In genomic region chr12:101209319-101210302, GRCh38 we compare ENCODE assay signal across 14 cellular contexts. TPM values are rescaled to one million over a fixed set of nuclear protein-coding genes. Genes with fewer than 3 reads are reported as not detected.
DNase-seq lines count a peak whose midpoint lies in the region; ATAC-seq and TF ChIP-seq lines count a peak whose summit lies in the region.
"Had no signal": no experiment of that assay in that cellular context is flagged by ENCODE, and none has a peak within 500 bp of the region (broad histone marks: within the 10 kb centered on the region; RNA-seq: fewer than 3 reads in every experiment).

Gene SLC5A8, minus strand, starts transcription at chr12:101210238. Its CDS starts 390 bp downstream, at chr12:101209848.

- no peaks in the 10 kb centered on the region for H3K36me3 Mint-ChIP-seq in MCF 10A (ENCODE audit: insufficient read depth, unreplicated experiment)
- no peaks in the 10 kb centered on the region for H3K36me3 Mint-ChIP-seq in osteocyte (ENCODE audit: unreplicated experiment)
- H3K36me3 Mint-ChIP-seq: immature natural killer cell had no signal

- CTCF ChIA-PET in MCF 10A (lab: Yijun Ruan, JAX), result interaction anchor here (0.6 kb wide), 1 partner anchor 207 kb away, joined by 3 read pairs; no protein-coding TSS in a partner anchor

- H3K4me1 ChIP-seq in breast epithelium (no peaks in the 10 kb centered on the region), lower lobe of right lung (no peaks in the 10 kb centered on the region), urinary bladder (ENCODE audit: insufficient read depth) (no peaks in the 10 kb centered on the region)
- H3K4me1 ChIP-seq: right lobe of liver had no signal

- H3K27me3 ChIP-seq in breast epithelium, result peaks cover 0 to 23% of the 10 kb centered on the region in 2 donors
- peaks cover 5% of the 10 kb centered on the region for H3K27me3 ChIP-seq in brain microvascular endothelial cell (replicated peaks)
- peaks cover 24% of the 10 kb centered on the region for H3K27me3 ChIP-seq in lower lobe of right lung (ENCODE audit: low read depth)

- BruUV-seq in MCF 10A (replicated peaks; lab: Mats Ljungman, UMichigan), result no TSS peak

- H3K4me1 Mint-ChIP-seq in MCF 10A (ENCODE audit: insufficient read depth, unreplicated experiment), result no peaks in the 10 kb centered on the region
- H3K4me1 Mint-ChIP-seq in osteocyte (ENCODE audit: unreplicated experiment), result no peaks in the 10 kb centered on the region
- H3K4me1 Mint-ChIP-seq: immature natural killer cell had no signal

- intact Hi-C loops in breast epithelium (cut with DNase I; ENCODE audit: low total_unique reads) (no loop called here), MCF 10A (cut with micrococcal nuclease) (no loop called here), lower lobe of right lung (cut with DNase I) (no loop called here)

- ATAC-seq in lower lobe of right lung, result peak; percentile 70 to 71
- no peak for ATAC-seq in GM18861 (IDR thresholded peaks at IDR 0.05; ENCODE audit: unreplicated experiment)

- 8% methylated on average over 80 of the region's 80 CpGs for WGBS in urinary bladder

- H3K36me3 ChIP-seq in breast epithelium (no peaks in the 10 kb centered on the region), brain microvascular endothelial cell (replicated peaks) (no peaks in the 10 kb centered on the region), lower lobe of right lung (no peaks in the 10 kb centered on the region), urinary bladder (ENCODE audit: insufficient read depth) (no peaks in the 10 kb centered on the region)
- H3K36me3 ChIP-seq: right lobe of liver had no signal

- H3K27me3 Mint-ChIP-seq in MCF 10A (ENCODE audit: insufficient read depth, unreplicated experiment) (no peaks in the 10 kb centered on the region), osteocyte (ENCODE audit: unreplicated experiment) (peaks cover 3% of the 10 kb centered on the region)

- H3K4me3 ChIP-seq in breast epithelium (peak within 1 kb of the TSS in 2 of 3 donors; percentile 43 to 56), brain microvascular endothelial cell (ENCODE audit: low read depth, low read length) (peak within 1 kb of the TSS; percentile 37), lower lobe of right lung (peak within 1 kb of the TSS; percentile 39), urinary bladder (ENCODE audit: low read depth, low read length) (peak within 1 kb of the TSS; percentile 16)
- H3K4me3 ChIP-seq: PC-9, right lobe of liver had no signal

- DNase-seq in breast epithelium (ENCODE audit: low spot score in 2 of 2) (no peak), MCF 10A (ENCODE audit: unreplicated experiment) (no peak), brain microvascular endothelial cell (no peak), lower lobe of right lung (peak; percentile 53), NCI-H2029 treated with DMSO at 0.1 percent for 48 hours (lab: John Stamatoyannopoulos, UW) (no peak), osteocyte (ENCODE audit: extremely low spot score, unreplicated experiment) (no peak)
- DNase-seq: activated effector memory CD4-positive, alpha-beta T cell treated with anti-CD3 and anti-CD28 coated beads, Interleukin-2, amount 50 U/mL, for 16 hours; effector CD4-positive, alpha-beta T cell; immature natural killer cell; PC-9; right lobe of liver had no signal

- H3K27ac Mint-ChIP-seq in MCF 10A (ENCODE audit: low read depth, unreplicated experiment) (no peak within 1 kb of the TSS), osteocyte (ENCODE audit: unreplicated experiment) (no peak within 1 kb of the TSS)
- H3K27ac Mint-ChIP-seq: immature natural killer cell had no signal

- no peaks in the 10 kb centered on the region for H3K9me3 Mint-ChIP-seq in MCF 10A (ENCODE audit: unreplicated experiment)
- H3K9me3 Mint-ChIP-seq in osteocyte (ENCODE audit: unreplicated experiment), result no peaks in the 10 kb centered on the region

- H3K9me3 ChIP-seq in breast epithelium, result no peaks in the 10 kb centered on the region
- no peaks in the 10 kb centered on the region for H3K9me3 ChIP-seq in lower lobe of right lung
- H3K9me3 ChIP-seq: right lobe of liver had no signal

- TF ChIP-seq POLR2A in breast epithelium (IDR thresholded peaks at IDR 0.05), result no peak

- H3K27ac ChIP-seq in breast epithelium, result no peak within 1 kb of the TSS
- no peak within 1 kb of the TSS for H3K27ac ChIP-seq in brain microvascular endothelial cell
- no peak within 1 kb of the TSS for H3K27ac ChIP-seq in lower lobe of right lung
- no peak within 1 kb of the TSS for H3K27ac ChIP-seq in urinary bladder (ENCODE audit: low read depth)
- H3K27ac ChIP-seq: PC-9, right lobe of liver had no signal

- TF ChIP-seq CTCF in breast epithelium (IDR thresholded peaks at IDR 0.05), result no peak
- no peak for TF ChIP-seq CTCF in MCF 10A (IDR thresholded peaks at IDR 0.05; ENCODE audit: unreplicated experiment)
- no peak for TF ChIP-seq CTCF in brain microvascular endothelial cell (IDR thresholded peaks at IDR 0.05; ENCODE audit: low read depth, low read length, missing control alignments)
- TF ChIP-seq CTCF in lower lobe of right lung (IDR thresholded peaks at IDR 0.05), result no peak
- no peak for TF ChIP-seq CTCF in osteocyte (IDR thresholded peaks at IDR 0.05)

- H3K4me3 Mint-ChIP-seq in MCF 10A (ENCODE audit: unreplicated experiment) (no peak within 1 kb of the TSS), osteocyte (ENCODE audit: unreplicated experiment) (no peak within 1 kb of the TSS)
- H3K4me3 Mint-ChIP-seq: immature natural killer cell had no signal

- in situ Hi-C loops in brain microvascular endothelial cell (cut with HindIII; ENCODE audit: low pct_ligation_motif_present, low sequenced_read_pairs), result no loop called here

- POLR2A ChIA-PET in MCF 10A (lab: Yijun Ruan, JAX), result no interaction called here

RNA-seq across cellular contexts. Expression of gene SLC5A8, which starts in this region (rescaled TPM):
- total RNA-seq in breast epithelium (under 1 TPM in 2 of 3 donors, not detected in 1; 0.29 to 0.33 TPM), MCF 10A (2022) (not detected in 2 replicates), lower lobe of right lung (1.3 TPM), urinary bladder (0.42 TPM), osteocyte (not detected in 2 replicates)
- not detected for polyA plus RNA-seq in urinary bladder
- total RNA-seq: LHCN-M2, PC-9, right lobe of liver had no signal
- polyA plus RNA-seq: immature natural killer cell had no signal
